In the genomic region with DNA sequence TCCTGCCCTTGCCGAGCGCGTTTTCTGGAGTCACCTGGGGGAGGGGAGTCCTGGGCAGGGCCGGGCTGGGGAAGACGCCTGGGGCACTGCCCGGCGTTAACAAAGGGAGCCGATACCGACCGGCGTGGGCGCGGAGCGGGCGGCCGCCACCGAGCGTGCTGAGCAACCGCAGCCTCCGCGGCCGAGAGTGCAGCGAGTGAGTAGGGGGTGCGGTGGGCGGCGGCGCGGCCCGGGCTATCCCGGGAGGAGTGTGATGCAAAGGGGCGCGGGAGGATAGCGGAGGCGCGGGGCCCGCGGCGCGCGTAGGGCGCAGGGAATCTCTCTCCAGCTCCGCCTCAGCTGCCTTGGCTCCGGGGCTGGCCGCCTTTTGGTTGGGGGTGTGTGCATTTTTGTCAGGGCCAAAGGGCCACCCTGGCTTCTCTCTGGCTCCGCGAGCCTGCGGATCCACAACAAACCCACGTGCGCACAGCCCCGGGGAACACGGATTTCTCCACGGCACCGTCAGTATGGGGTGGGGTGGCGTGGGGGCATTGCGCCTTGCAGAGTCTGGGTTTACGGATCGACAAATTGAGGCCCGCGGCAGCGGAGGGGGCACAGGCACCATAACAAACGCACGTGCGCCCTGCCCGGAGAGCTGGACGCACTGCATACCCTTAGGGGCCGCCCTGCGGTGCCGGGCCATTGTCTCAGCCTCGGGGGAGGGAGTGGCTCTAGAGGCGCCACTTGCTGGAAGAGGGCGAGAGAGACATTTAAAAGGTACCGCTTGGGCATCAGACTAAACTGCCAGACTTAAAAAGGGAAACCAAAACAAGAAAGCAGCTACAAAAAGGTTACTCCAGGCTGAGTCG, we compare ENCODE assay signal across 1 cellular context.
A peak's percentile ranks its signal among the peaks of the same experiment; 100 is the strongest.
TF ChIP-seq lines count a peak whose summit lies in the region.

No MANE protein-coding gene starts in this region.

TF ChIP-seq in HepG2, 621 proteins besides CTCF, POLR2A, EP300 and RAD21 (continued from another document and continues in another):
- TF ChIP-seq ATF2 (CRISPR knock-in tag; IDR thresholded peaks at IDR 0.05) (no peak), ZNF547 (CRISPR knock-in tag; IDR thresholded peaks at IDR 0.05) (0 out of 2 replicates have a peak, but pooled peaks have one; percentile 13), XBP1 (CRISPR knock-in tag; IDR thresholded peaks at IDR 0.05) (no peak), CENPX (CRISPR knock-in tag; IDR thresholded peaks at IDR 0.05) (no peak), ELF4 (CRISPR knock-in tag; IDR thresholded peaks at IDR 0.05; ENCODE audit: borderline replicate concordance) (no peak), SKIL (CRISPR knock-in tag; IDR thresholded peaks at IDR 0.05; ENCODE audit: borderline replicate concordance) (no peak), IRF2 (CRISPR knock-in tag; IDR thresholded peaks at IDR 0.05) (no peak), DPF2 (CRISPR knock-in tag; IDR thresholded peaks at IDR 0.05; ENCODE audit: borderline replicate concordance, low read depth) (no peak), ZNF12 (CRISPR knock-in tag; IDR thresholded peaks at IDR 0.05) (no peak), ZNF205 (CRISPR knock-in tag; IDR thresholded peaks at IDR 0.05) (no peak), ZNF317 (CRISPR knock-in tag; IDR thresholded peaks at IDR 0.05) (no peak), TEAD2 (CRISPR knock-in tag; IDR thresholded peaks at IDR 0.05) (no peak), FOXK1 (CRISPR knock-in tag; IDR thresholded peaks at IDR 0.05; ENCODE audit: borderline replicate concordance, low read depth) (peak; percentile 39; the same call in 1 of the 2 replicates), NCOA1 (CRISPR knock-in tag; IDR thresholded peaks at IDR 0.05) (peak; percentile 50; the same call in 1 of the 2 replicates), HOXA5 (CRISPR knock-in tag; IDR thresholded peaks at IDR 0.05) (no peak), ZNF430 (CRISPR knock-in tag; IDR thresholded peaks at IDR 0.05) (no peak), SNAI1 (CRISPR knock-in tag; IDR thresholded peaks at IDR 0.05; ENCODE audit: borderline replicate concordance) (no peak), ZFAT (CRISPR knock-in tag; conservative IDR thresholded peaks at IDR 0.05) (no peak), RORA (CRISPR knock-in tag; IDR thresholded peaks at IDR 0.05) (no peak), ZNF572 (CRISPR knock-in tag; IDR thresholded peaks at IDR 0.05) (no peak), ARID5B (CRISPR knock-in tag; IDR thresholded peaks at IDR 0.05) (peak; percentile 24), SMAD3 (CRISPR knock-in tag; IDR thresholded peaks at IDR 0.05) (no peak), MIER3 (CRISPR knock-in tag; IDR thresholded peaks at IDR 0.05; ENCODE audit: borderline replicate concordance) (no peak), TIGD3 (CRISPR knock-in tag; IDR thresholded peaks at IDR 0.05; ENCODE audit: borderline replicate concordance) (no peak), ZNF629 (CRISPR knock-in tag; conservative IDR thresholded peaks at IDR 0.05) (no peak), SALL2 (CRISPR knock-in tag; IDR thresholded peaks at IDR 0.05) (no peak), ZBED4 (CRISPR knock-in tag; IDR thresholded peaks at IDR 0.05; ENCODE audit: borderline replicate concordance) (no peak; the same call in 1 of the 2 replicates), ATF1 (CRISPR knock-in tag; IDR thresholded peaks at IDR 0.05) (no peak), ZC3H13 (CRISPR knock-in tag; IDR thresholded peaks at IDR 0.05) (no peak)
- TF ChIP-seq, protein P1, sequence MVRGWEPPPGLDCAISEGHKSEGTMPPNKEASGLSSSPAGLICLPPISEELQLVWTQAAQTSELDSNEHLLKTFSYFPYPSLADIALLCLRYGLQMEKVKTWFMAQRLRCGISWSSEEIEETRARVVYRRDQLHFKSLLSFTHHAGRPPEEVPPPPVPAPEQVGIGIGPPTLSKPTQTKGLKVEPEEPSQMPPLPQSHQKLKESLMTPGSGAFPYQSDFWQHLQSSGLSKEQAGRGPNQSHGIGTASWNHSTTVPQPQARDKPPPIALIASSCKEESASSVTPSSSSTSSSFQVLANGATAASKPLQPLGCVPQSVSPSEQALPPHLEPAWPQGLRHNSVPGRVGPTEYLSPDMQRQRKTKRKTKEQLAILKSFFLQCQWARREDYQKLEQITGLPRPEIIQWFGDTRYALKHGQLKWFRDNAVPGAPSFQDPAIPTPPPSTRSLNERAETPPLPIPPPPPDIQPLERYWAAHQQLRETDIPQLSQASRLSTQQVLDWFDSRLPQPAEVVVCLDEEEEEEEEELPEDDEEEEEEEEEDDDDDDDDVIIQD (CRISPR knock-in tag; IDR thresholded peaks at IDR 0.05; ENCODE audit: low read depth), result no peak
- TF ChIP-seq, protein P2, sequence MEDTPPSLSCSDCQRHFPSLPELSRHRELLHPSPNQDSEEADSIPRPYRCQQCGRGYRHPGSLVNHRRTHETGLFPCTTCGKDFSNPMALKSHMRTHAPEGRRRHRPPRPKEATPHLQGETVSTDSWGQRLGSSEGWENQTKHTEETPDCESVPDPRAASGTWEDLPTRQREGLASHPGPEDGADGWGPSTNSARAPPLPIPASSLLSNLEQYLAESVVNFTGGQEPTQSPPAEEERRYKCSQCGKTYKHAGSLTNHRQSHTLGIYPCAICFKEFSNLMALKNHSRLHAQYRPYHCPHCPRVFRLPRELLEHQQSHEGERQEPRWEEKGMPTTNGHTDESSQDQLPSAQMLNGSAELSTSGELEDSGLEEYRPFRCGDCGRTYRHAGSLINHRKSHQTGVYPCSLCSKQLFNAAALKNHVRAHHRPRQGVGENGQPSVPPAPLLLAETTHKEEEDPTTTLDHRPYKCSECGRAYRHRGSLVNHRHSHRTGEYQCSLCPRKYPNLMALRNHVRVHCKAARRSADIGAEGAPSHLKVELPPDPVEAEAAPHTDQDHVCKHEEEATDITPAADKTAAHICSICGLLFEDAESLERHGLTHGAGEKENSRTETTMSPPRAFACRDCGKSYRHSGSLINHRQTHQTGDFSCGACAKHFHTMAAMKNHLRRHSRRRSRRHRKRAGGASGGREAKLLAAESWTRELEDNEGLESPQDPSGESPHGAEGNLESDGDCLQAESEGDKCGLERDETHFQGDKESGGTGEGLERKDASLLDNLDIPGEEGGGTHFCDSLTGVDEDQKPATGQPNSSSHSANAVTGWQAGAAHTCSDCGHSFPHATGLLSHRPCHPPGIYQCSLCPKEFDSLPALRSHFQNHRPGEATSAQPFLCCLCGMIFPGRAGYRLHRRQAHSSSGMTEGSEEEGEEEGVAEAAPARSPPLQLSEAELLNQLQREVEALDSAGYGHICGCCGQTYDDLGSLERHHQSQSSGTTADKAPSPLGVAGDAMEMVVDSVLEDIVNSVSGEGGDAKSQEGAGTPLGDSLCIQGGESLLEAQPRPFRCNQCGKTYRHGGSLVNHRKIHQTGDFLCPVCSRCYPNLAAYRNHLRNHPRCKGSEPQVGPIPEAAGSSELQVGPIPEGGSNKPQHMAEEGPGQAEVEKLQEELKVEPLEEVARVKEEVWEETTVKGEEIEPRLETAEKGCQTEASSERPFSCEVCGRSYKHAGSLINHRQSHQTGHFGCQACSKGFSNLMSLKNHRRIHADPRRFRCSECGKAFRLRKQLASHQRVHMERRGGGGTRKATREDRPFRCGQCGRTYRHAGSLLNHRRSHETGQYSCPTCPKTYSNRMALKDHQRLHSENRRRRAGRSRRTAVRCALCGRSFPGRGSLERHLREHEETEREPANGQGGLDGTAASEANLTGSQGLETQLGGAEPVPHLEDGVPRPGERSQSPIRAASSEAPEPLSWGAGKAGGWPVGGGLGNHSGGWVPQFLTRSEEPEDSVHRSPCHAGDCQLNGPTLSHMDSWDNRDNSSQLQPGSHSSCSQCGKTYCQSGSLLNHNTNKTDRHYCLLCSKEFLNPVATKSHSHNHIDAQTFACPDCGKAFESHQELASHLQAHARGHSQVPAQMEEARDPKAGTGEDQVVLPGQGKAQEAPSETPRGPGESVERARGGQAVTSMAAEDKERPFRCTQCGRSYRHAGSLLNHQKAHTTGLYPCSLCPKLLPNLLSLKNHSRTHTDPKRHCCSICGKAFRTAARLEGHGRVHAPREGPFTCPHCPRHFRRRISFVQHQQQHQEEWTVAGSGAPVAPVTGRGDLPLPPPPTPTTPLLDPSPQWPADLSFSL (CRISPR knock-in tag; IDR thresholded peaks at IDR 0.05), result no peak
- TF ChIP-seq, protein P3, sequence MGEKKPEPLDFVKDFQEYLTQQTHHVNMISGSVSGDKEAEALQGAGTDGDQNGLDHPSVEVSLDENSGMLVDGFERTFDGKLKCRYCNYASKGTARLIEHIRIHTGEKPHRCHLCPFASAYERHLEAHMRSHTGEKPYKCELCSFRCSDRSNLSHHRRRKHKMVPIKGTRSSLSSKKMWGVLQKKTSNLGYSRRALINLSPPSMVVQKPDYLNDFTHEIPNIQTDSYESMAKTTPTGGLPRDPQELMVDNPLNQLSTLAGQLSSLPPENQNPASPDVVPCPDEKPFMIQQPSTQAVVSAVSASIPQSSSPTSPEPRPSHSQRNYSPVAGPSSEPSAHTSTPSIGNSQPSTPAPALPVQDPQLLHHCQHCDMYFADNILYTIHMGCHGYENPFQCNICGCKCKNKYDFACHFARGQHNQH (CRISPR knock-in tag; IDR thresholded peaks at IDR 0.05), result no peak
